ENCODE assay signal across 27 cellular contexts in genomic region chr19:16596399-16596798, GRCh38.
"Had no signal": no experiment of that assay in that cellular context is flagged by ENCODE, and none has a peak within 500 bp of the region (broad histone marks: within the 10 kb centered on the region; RNA-seq: fewer than 3 reads in every experiment).

No MANE protein-coding gene starts in this region.

- ATAC-seq: activated T-cell treated with anti-CD3 and anti-CD28 coated beads, Interleukin-2, amount 50 U/mL, for 4 hours; esophagus mucosa; left lobe of liver; naive thymus-derived CD4-positive, alpha-beta T cell; stimulated activated naive B cell treated with anti-CD40 and anti-IgM and Interleukin-4, amounts not matched to agents 10 μg/mL and 1 μg/mL and 100 μg/mL, for 72 hours had no signal

- H3K36me3 ChIP-seq: adrenal gland, ascending aorta, brain microvascular endothelial cell, vagina had no signal

- DNase-seq: activated CD4-positive, alpha-beta T cell treated with anti-CD3 and anti-CD28 coated beads, Interleukin-2, amount 10 ng/mL, durations not matched to agents 7 days and 5 days; activated CD4-positive, CD25-positive, alpha-beta regulatory T cell treated with anti-CD3 and anti-CD28 coated beads, Interleukin-2, amount 50 U/mL, for 72 hours; activated CD8-positive, alpha-beta memory T cell treated with anti-CD3 and anti-CD28 coated beads, Interleukin-2, amount 50 U/mL, for 48 hours; activated naive CD4-positive, alpha-beta T cell; activated T-cell treated with anti-CD3 and anti-CD28 coated beads, Interleukin-2, amount 50 U/mL, for 4 hours; adrenal gland; brain microvascular endothelial cell; caudate nucleus; effector memory CD4-positive, alpha-beta T cell; glutamatergic neuron; immature natural killer cell; naive thymus-derived CD4-positive, alpha-beta T cell; stimulated activated CD4-positive, alpha-beta T cell treated with anti-CD3 and anti-CD28 coated beads, Interleukin-2, amount 100 ng/mL, for 48 hours; stimulated activated CD8-positive, alpha-beta memory T cell treated with anti-CD3 and anti-CD28 coated beads, Interleukin-4, amount 100 ng/mL, for 48 hours; stimulated activated naive B cell treated with anti-CD40 and anti-IgM and Interleukin-4, amounts not matched to agents 10 μg/mL and 1 μg/mL and 100 μg/mL, for 72 hours; testis had no signal

- H3K9me3 ChIP-seq: adrenal gland, ascending aorta, testis, vagina had no signal

- H3K4me3 ChIP-seq: adrenal gland, ascending aorta, hepatocyte, lung, testis, vagina had no signal

- H3K4me1 ChIP-seq: ascending aorta had no signal

- H2AFZ ChIP-seq: hepatocyte had no signal

- H3K4me2 ChIP-seq: hepatocyte had no signal

- H3K4me3 Mint-ChIP-seq: activated CD4-positive, alpha-beta T cell treated with anti-CD3 and anti-CD28 coated beads, Interleukin-2, amount 10 ng/mL, durations not matched to agents 7 days and 5 days; stimulated activated naive B cell treated with anti-CD40 and anti-IgM and Interleukin-4, amounts not matched to agents 10 μg/mL and 1 μg/mL and 100 μg/mL, for 72 hours; type B pancreatic cell had no signal

- H3K27ac ChIP-seq: adrenal gland, ascending aorta, brain microvascular endothelial cell, hepatocyte, testis, vagina, VCaP had no signal

- H3K27me3 Mint-ChIP-seq: activated CD4-positive, alpha-beta T cell treated with anti-CD3 and anti-CD28 coated beads, Interleukin-2, amount 10 ng/mL, durations not matched to agents 7 days and 5 days; activated naive CD8-positive, alpha-beta T cell; naive thymus-derived CD4-positive, alpha-beta T cell; progenitor cell of endocrine pancreas; stimulated activated naive B cell treated with anti-CD40 and anti-IgM and Interleukin-4, amounts not matched to agents 10 μg/mL and 1 μg/mL and 100 μg/mL, for 72 hours; type B pancreatic cell had no signal

- H3K9me3 Mint-ChIP-seq: activated CD4-positive, alpha-beta T cell treated with anti-CD3 and anti-CD28 coated beads, Interleukin-2, amount 10 ng/mL, durations not matched to agents 7 days and 5 days; activated T-cell treated with anti-CD3 and anti-CD28 coated beads, Interleukin-2, amount 50 U/mL, for 4 hours; activated T-helper 2 cell treated with anti-CD3 and anti-CD28 coated beads, Interferon-gamma antibody, Interleukin-2, Interleukin-4, amounts not matched to agents 10 μg/mL and 5 μg/mL and 100 μg/mL, durations not matched to agents 14 hours and 24 hours and 36 hours; immature natural killer cell; stimulated activated naive B cell treated with anti-CD40 and anti-IgM and Interleukin-4, amounts not matched to agents 10 μg/mL and 1 μg/mL and 100 μg/mL, for 72 hours; type B pancreatic cell had no signal

- H3K27ac Mint-ChIP-seq: progenitor cell of endocrine pancreas, type B pancreatic cell had no signal

- H3K27me3 ChIP-seq: adrenal gland, ascending aorta, brain microvascular endothelial cell, hepatocyte, testis, vagina had no signal
